1 cellular context compared by ENCODE assay signal in the genomic region with DNA sequence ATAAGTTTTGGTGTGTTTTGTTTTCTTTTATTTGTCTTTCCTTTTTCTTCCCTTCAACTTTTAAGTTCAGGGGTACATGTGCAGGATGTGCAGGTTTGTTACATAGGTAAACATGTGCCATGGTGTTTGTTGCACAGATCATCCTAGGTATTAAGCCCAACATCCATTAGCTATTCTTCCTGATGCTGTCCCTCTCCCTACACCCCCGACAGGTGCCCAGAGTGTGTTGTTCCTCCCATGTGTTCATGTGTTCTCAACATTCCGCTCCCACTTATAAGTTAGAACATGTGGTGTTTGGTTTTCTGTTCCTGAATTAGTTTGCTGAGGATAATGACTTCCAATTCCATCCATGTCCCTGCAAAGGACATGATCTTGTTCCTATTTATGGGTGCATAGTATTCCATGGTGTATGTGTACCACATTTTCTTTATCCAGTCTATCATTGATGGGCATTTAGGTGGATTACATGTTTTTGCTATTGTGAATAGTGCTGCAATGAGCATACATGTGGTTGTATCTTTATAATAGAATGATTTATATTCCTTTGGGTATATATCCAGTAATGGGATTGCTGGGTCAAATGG. TPM values are rescaled to one million over a fixed set of nuclear protein-coding genes. Genes with fewer than 3 reads are reported as not detected.
"Had no signal": no experiment of that assay in that cellular context is flagged by ENCODE, and none has a peak within 500 bp of the region (broad histone marks: within the 10 kb centered on the region; RNA-seq: fewer than 3 reads in every experiment).

No MANE protein-coding gene starts in this region.

RNA-seq across cellular contexts. Expression of gene SP140L, which starts 16.1 kb away (rescaled TPM):
- polyA plus RNA-seq: cardiac muscle cell had no signal
